ENCODE assay signal across 32 cellular contexts in the genomic region with DNA sequence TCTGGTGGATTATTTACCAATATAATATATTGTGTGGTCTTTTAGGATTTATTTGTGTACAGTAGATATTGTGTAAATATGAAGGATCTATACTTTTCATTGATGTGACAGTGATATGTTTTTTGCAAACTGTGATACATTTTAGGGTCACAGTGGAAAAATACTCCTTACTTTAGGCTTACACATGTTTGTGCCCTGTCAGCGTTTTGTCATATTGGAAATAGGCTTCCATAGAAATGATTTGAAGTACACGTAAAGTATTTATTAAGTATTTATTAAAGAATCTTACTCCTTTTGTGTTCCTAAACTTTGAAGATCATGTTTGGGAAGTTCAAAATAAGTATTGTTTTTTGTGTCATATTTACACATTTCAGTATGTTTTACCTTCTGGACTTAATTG.
"Had no signal": no experiment of that assay in that cellular context is flagged by ENCODE, and none has a peak within 500 bp of the region (broad histone marks: within the 10 kb centered on the region; RNA-seq: fewer than 3 reads in every experiment).

No MANE protein-coding gene starts in this region.

- H3K4me3 Mint-ChIP-seq: activated CD4-positive, alpha-beta memory T cell treated with anti-CD3 and anti-CD28 coated beads for 36 hours; activated naive CD8-positive, alpha-beta T cell treated with anti-CD3 and anti-CD28 coated beads for 36 hours; activated T-helper 17 cell treated with anti-CD3 and anti-CD28 coated beads, Interleukin-2, amount 50 U/mL, for 72 hours; T-helper 1 cell treated with Interleukin-12 subunit alpha and Interleukin-12 subunit beta and Interleukin-4 antibody, amounts not matched to agents 30 μg/mL and 1 μg/mL, for 36 hours; T-helper 2 cell treated with Interferon-gamma antibody and Interleukin-4, amounts not matched to agents 5 μg/mL and 100 μg/mL, for 36 hours had no signal

- H3K9me3 Mint-ChIP-seq: activated CD4-positive, alpha-beta memory T cell treated with anti-CD3 and anti-CD28 coated beads for 36 hours; activated T-helper 17 cell treated with anti-CD3 and anti-CD28 coated beads, Interleukin-2, amount 50 U/mL, for 72 hours had no signal

- H3K9me3 ChIP-seq: SK-N-SH had no signal

- H3K36me3 ChIP-seq: brain microvascular endothelial cell had no signal

- H3K27me3 ChIP-seq: brain microvascular endothelial cell, SJSA1 had no signal

- H3K9ac ChIP-seq: KMS-11, SK-N-SH had no signal

- H3K27ac ChIP-seq: brain microvascular endothelial cell, KMS-11, SJSA1 had no signal

- H3K4me1 ChIP-seq: SJSA1 had no signal

- H3K4me2 ChIP-seq: KMS-11, SK-N-SH had no signal

- H3K27me3 Mint-ChIP-seq: activated CD4-positive, alpha-beta memory T cell treated with anti-CD3 and anti-CD28 coated beads for 36 hours; activated naive CD8-positive, alpha-beta T cell treated with anti-CD3 and anti-CD28 coated beads for 36 hours; activated T-helper 17 cell treated with anti-CD3 and anti-CD28 coated beads, Interleukin-2, amount 50 U/mL, for 72 hours had no signal

- FAIRE-seq: TTC549 had no signal

- H3K4me3 ChIP-seq: SJSA1 had no signal

- ATAC-seq: activated CD4-positive, CD25-positive, alpha-beta regulatory T cell treated with anti-CD3 and anti-CD28 coated beads, Interleukin-2, amount 50 U/mL, for 24 hours; activated T-helper 17 cell treated with anti-CD3 and anti-CD28 coated beads, Interleukin-2, amount 50 U/mL, for 72 hours; Panc1 had no signal

- H3K27ac Mint-ChIP-seq: activated CD4-positive, alpha-beta memory T cell treated with anti-CD3 and anti-CD28 coated beads for 36 hours; activated naive CD8-positive, alpha-beta T cell treated with anti-CD3 and anti-CD28 coated beads for 36 hours; activated T-helper 17 cell treated with anti-CD3 and anti-CD28 coated beads, Interleukin-2, amount 50 U/mL, for 72 hours; T-helper 1 cell treated with Interleukin-12 subunit alpha and Interleukin-12 subunit beta and Interleukin-4 antibody, amounts not matched to agents 30 μg/mL and 1 μg/mL, for 36 hours; T-helper 2 cell treated with Interferon-gamma antibody and Interleukin-4, amounts not matched to agents 5 μg/mL and 100 μg/mL, for 36 hours had no signal

- DNase-seq: activated CD4-positive, alpha-beta memory T cell treated with anti-CD3 and anti-CD28 coated beads for 36 hours; activated CD4-positive, alpha-beta T cell treated with anti-CD3 and anti-CD28 coated beads for 4 hours; activated CD4-positive, alpha-beta T cell treated with anti-CD3 and anti-CD28 coated beads, Interleukin-2, amount 50 U/mL, for 1 hour; activated CD8-positive, alpha-beta memory T cell treated with anti-CD3 and anti-CD28 coated beads, Interleukin-2, amount 50 U/mL, for 4 hours; activated effector memory CD4-positive, alpha-beta T cell treated with anti-CD3 and anti-CD28 coated beads, Interleukin-2, amount 50 U/mL, for 16 hours; activated naive CD4-positive, alpha-beta T cell; activated naive CD4-positive, alpha-beta T cell treated with anti-CD3 and anti-CD28 coated beads, Interleukin-2, amount 50 U/mL, for 16 hours; activated naive CD8-positive, alpha-beta T cell treated with anti-CD3 and anti-CD28 coated beads for 36 hours; activated T-cell treated with anti-CD3 and anti-CD28 coated beads for 4 hours; activated T-cell treated with anti-CD3 and anti-CD28 coated beads, Interleukin-2, amount 50 U/mL, for 48 hours; amniotic stem cell; aorta; brain microvascular endothelial cell; central memory CD4-positive, alpha-beta T cell; NCI-H1092 treated with DMSO at 0.1 percent for 48 hours; NCI-H1417; NCI-H146; NCI-H187; NCI-H2029 treated with DMSO at 0.1 percent for 48 hours; NCI-H345; NCI-H524 treated with DMSO at 0.1 percent for 48 hours; RPMI8226; SHP77 treated with DMSO at 0.1 percent for 48 hours; SK-N-SH had no signal
